ENCODE assay signal across 12 cellular contexts in the genomic region with DNA sequence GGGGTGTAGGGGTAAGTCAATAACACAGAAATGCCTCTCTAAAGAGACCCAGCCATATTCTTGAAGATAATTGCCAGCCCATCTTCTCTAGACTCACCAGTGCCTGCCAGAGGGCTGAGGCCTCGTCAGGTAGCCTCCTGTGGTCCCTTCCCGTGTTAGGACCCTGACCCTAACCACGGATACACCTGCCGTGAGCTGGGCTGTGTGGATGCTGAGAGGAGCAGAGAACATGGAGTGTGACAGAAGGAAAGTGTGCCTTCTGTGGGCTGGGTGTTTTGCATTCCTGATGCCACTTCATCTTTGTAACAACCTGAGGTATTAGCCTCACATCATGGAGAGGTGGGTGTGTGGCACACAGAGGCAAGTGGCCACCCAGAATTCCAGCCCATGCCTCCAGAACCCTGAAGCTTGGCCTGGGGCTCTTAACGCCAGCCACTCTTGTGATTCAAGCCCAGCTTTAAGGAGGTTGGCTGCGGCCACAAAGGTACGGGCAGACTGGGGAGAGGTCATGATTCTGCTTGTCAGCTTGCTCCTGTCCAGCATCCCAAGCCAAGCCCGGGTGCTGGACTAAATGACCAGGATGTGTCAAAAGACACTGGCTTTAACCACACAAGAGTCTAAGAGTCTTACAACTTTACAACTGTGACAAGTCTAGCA. TPM values are rescaled to one million over a fixed set of nuclear protein-coding genes. Genes with fewer than 3 reads are reported as not detected.
DNase-seq lines count a peak whose midpoint lies in the region; ATAC-seq, FAIRE-seq and TF ChIP-seq lines count a peak whose summit lies in the region.
"Had no signal": no experiment of that assay in that cellular context is flagged by ENCODE, and none has a peak within 500 bp of the region (broad histone marks: within the 10 kb centered on the region; RNA-seq: fewer than 3 reads in every experiment).

No MANE protein-coding gene starts in this region.

- H3K36me3 ChIP-seq in BLaER1 = no peaks in the 10 kb centered on the region
- H3K36me3 ChIP-seq in lower lobe of right lung = no peaks in the 10 kb centered on the region

- TF ChIP-seq CTCF in coronary artery (IDR thresholded peaks at IDR 0.05) (no peak), lower lobe of right lung (IDR thresholded peaks at IDR 0.05) (no peak)

- FAIRE-seq in GM12892 (lab: Jason Lieb, UNC) = peak; percentile 21

- peak overlapping the region; percentile 11; the same call in 1 of the 2 replicates for H3K9ac ChIP-seq in BLaER1

- ATAC-seq in lower lobe of right lung (peak; percentile 46 to 53), HG03039 (IDR thresholded peaks at IDR 0.05; ENCODE audit: unreplicated experiment) (no peak)

- no peak for DNase-seq in GM12892 (ENCODE audit: insufficient read length)
- peak; percentile 62 for DNase-seq in coronary artery (ENCODE audit: low spot score)
- DNase-seq in lower lobe of right lung = no peak
- no peak for DNase-seq in amygdala (lab: John Stamatoyannopoulos, UW)
- no peak for DNase-seq in HT-29 (ENCODE audit: low spot score)
- DNase-seq: GDM1, NCI-H1048, NCI-H1417 treated with DMSO at 0.1 percent for 48 hours, NCI-H187 had no signal

- intact Hi-C loops in lower lobe of right lung (cut with DNase I) = no loop called here

- no peaks in the 10 kb centered on the region for H3K9me3 ChIP-seq in BLaER1
- no peaks in the 10 kb centered on the region for H3K9me3 ChIP-seq in lower lobe of right lung

- no peaks in the 10 kb centered on the region; the same call in 1 of the 2 replicates for H4K20me1 ChIP-seq in BLaER1

- no peak overlapping the region for H3K4me2 ChIP-seq in BLaER1

- H3K4me3 ChIP-seq in BLaER1 = no peak overlapping the region
- H3K4me3 ChIP-seq in coronary artery = no peak overlapping the region
- H3K4me3 ChIP-seq in lower lobe of right lung = no peak overlapping the region

- peaks cover 10% of the 10 kb centered on the region for H3K4me1 ChIP-seq in BLaER1
- H3K4me1 ChIP-seq in lower lobe of right lung = no peaks in the 10 kb centered on the region

- no peaks in the 10 kb centered on the region for H3K27me3 ChIP-seq in BLaER1
- no peaks in the 10 kb centered on the region for H3K27me3 ChIP-seq in lower lobe of right lung (ENCODE audit: low read depth)

- H3K27ac ChIP-seq in BLaER1 = no peak overlapping the region
- H3K27ac ChIP-seq in coronary artery = no peak overlapping the region
- H3K27ac ChIP-seq in lower lobe of right lung = no peak overlapping the region
- H3K27ac ChIP-seq: C4-2B had no signal

- no peak for TF ChIP-seq POLR2A in GM12892 (IDR thresholded peaks at IDR 0.05; ENCODE audit: low read depth, low read length)

RNA-seq across cellular contexts. Expression of a gene that starts 21.1 kb away (rescaled TPM):
- polyA plus RNA-seq in GM12892 (2012; ENCODE audit: missing spikeins) = 8.1 TPM
- 56.6 TPM for total RNA-seq in lower lobe of right lung
- total RNA-seq in HT-29 (2014; rRNA removed; shearing (Covaris generic)) = 5.5 and 10.1 TPM in 2 replicates

RNA-seq across cellular contexts. Expression of a gene that starts 22.7 kb away (rescaled TPM):
- 3.8 TPM for polyA plus RNA-seq in GM12892 (2012; ENCODE audit: missing spikeins)
- 2.2 TPM for total RNA-seq in lower lobe of right lung
- total RNA-seq in HT-29 (2014; rRNA removed; shearing (Covaris generic)) = 41.7 and 42.0 TPM in 2 replicates

RNA-seq across cellular contexts. Expression of a gene that starts 53.4 kb away (rescaled TPM):
- polyA plus RNA-seq in GM12892 (2012; ENCODE audit: missing spikeins) = 68.3 TPM
- total RNA-seq in lower lobe of right lung = 6.1 TPM
- 282 and 292 TPM in 2 replicates for total RNA-seq in HT-29 (2014; rRNA removed; shearing (Covaris generic))

Comparison
In these comparisons a context has a peak if more than half of its experiments do, and no peak if none do; other contexts are left out.
1. RNA of a gene that starts 22.7 kb away (total RNA-seq): 41.7 to 42.0 TPM in HT-29; 2.2 TPM in lower lobe of right lung (single experiment); every median in the first group is over 10 times any median in the second.
2. RNA of a gene that starts 53.4 kb away (total RNA-seq): 282 to 292 TPM in HT-29; 6.1 TPM in lower lobe of right lung (single experiment); every median in the first group is over 10 times any median in the second.